16 cellular contexts compared by ENCODE assay signal in the genomic region with DNA sequence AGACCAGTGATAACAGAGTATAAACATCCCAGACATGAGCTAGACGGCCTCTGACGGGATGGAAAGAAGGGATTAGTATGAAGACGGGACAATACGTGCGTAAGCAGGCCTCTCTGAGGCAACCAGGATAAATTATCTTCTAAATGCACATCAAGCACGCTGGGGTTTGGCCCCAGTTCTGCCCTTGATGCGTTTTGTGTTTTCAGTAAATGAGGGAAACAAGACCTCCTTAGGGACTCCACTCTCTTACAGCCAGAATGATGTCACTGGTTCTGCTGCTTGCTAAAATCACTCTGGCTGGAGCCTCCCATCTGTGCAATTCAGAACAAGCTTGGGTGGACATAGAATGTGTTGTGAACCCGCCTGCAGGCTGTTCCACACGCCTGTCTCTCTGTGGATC.
DNase-seq lines count a peak whose midpoint lies in the region; FAIRE-seq and TF ChIP-seq lines count a peak whose summit lies in the region.
"Had no signal": no experiment of that assay in that cellular context is flagged by ENCODE, and none has a peak within 500 bp of the region (broad histone marks: within the 10 kb centered on the region; RNA-seq: fewer than 3 reads in every experiment).

No MANE protein-coding gene starts in this region.

- intact Hi-C loops in colonic mucosa (cut with DNase I) (no loop called here), kidney (cut with DNase I) (no loop called here)

- no peak overlapping the region for H3K4me3 ChIP-seq in colonic mucosa
- no peak overlapping the region for H3K4me3 ChIP-seq in kidney (ENCODE audit: low read length in 2 of 2)
- H3K4me3 ChIP-seq in smooth muscle cell = no peak overlapping the region

- H3K4me2 ChIP-seq in smooth muscle cell = peak overlapping the region; percentile 15

- no peak for TF ChIP-seq CTCF in colonic mucosa (IDR thresholded peaks at IDR 0.05)
- TF ChIP-seq CTCF in kidney (IDR thresholded peaks at IDR 0.05; ENCODE audit: borderline replicate concordance, extremely low read depth, insufficient read depth) = no peak
- TF ChIP-seq CTCF in smooth muscle cell (IDR thresholded peaks at IDR 0.05; ENCODE audit: borderline replicate concordance, insufficient read depth, poor library complexity, severe bottlenecking) = no peak

- H3K36me3 ChIP-seq in colonic mucosa (no peaks in the 10 kb centered on the region), kidney (ENCODE audit: control insufficient read depth in 1 of 2, insufficient read depth in 2 of 2, low read length in 2 of 2) (no peaks in the 10 kb centered on the region), smooth muscle cell (ENCODE audit: low read depth) (no peaks in the 10 kb centered on the region)

- no peaks in the 10 kb centered on the region for H3K9me3 ChIP-seq in colonic mucosa
- H3K9me3 ChIP-seq in kidney (ENCODE audit: control insufficient read depth in 1 of 2, low read length in 2 of 2) = no peaks in the 10 kb centered on the region
- H3K9me3 ChIP-seq in smooth muscle cell (replicated peaks; ENCODE audit: low read depth) = no peaks in the 10 kb centered on the region

- no peak overlapping the region for H2AFZ ChIP-seq in smooth muscle cell (ENCODE audit: low read depth)

- H3F3A ChIP-seq in smooth muscle cell (ENCODE audit: low read depth) = peaks cover 5% of the 10 kb centered on the region

- FAIRE-seq in kidney (lab: Jason Lieb, UNC) = no peak
- FAIRE-seq: GM18507 had no signal

- no peak overlapping the region for H3K27ac ChIP-seq in colonic mucosa
- H3K27ac ChIP-seq in kidney (ENCODE audit: low read depth in 2 of 2, low read length in 2 of 2) = no peak overlapping the region
- H3K27ac ChIP-seq in smooth muscle cell (ENCODE audit: low read depth) = peak overlapping the region; percentile 42

- H3K27me3 ChIP-seq in colonic mucosa (no peaks in the 10 kb centered on the region), smooth muscle cell (ENCODE audit: low read depth) (no peaks in the 10 kb centered on the region)

- WGBS in smooth muscle cell (ENCODE audit: low lambda C conversion rate) = 22% methylated on average over 9 of the region's 9 CpGs

- H3K9ac ChIP-seq in colonic mucosa (ENCODE audit: low read depth in 2 of 2, low read length in 2 of 2) = no peak overlapping the region
- no peak overlapping the region for H3K9ac ChIP-seq in kidney (ENCODE audit: low read length in 2 of 2)
- H3K9ac ChIP-seq in smooth muscle cell (ENCODE audit: low read depth) = no peak overlapping the region

- no peaks in the 10 kb centered on the region for H4K20me1 ChIP-seq in smooth muscle cell (ENCODE audit: low read depth)

- no peaks in the 10 kb centered on the region for H3K4me1 ChIP-seq in colonic mucosa
- H3K4me1 ChIP-seq in kidney (ENCODE audit: control insufficient read depth in 1 of 2, insufficient read depth in 1 of 2, low read depth in 1 of 2, low read length in 2 of 2) = peaks cover 0 to 2% of the 10 kb centered on the region in 2 donors
- no peaks in the 10 kb centered on the region for H3K4me1 ChIP-seq in smooth muscle cell (ENCODE audit: low read depth)

- H3K79me2 ChIP-seq in smooth muscle cell (ENCODE audit: low read depth) = no peaks in the 10 kb centered on the region

- DNase-seq in NCI-H1694 treated with DMSO at 0.1 percent for 48 hours (lab: John Stamatoyannopoulos, UW) (peak; percentile 55), colonic mucosa (peak; percentile 29), kidney (peak; percentile 69), smooth muscle cell (lab: John Stamatoyannopoulos, UW; ENCODE audit: unreplicated experiment) (no peak), DMS79 treated with DMSO at 0.1 percent for 48 hours (lab: John Stamatoyannopoulos, UW) (no peak), DMS153 (lab: John Stamatoyannopoulos, UW) (no peak), NCI-H345 (lab: John Stamatoyannopoulos, UW) (no peak)
- DNase-seq in activated naive CD4-positive, alpha-beta T cell treated with anti-CD3 and anti-CD28 coated beads, Interleukin-2, amount 50 U/mL, for 16 hours = no peak
- DNase-seq: activated B cell treated with CpG ODN at 0.5 μM for 24 hours; activated T-cell treated with anti-CD3 and anti-CD28 coated beads for 4 hours; GDM1; NCI-H1092; posterior cingulate gyrus; stimulated activated CD4-positive, alpha-beta T cell treated with anti-CD3 and anti-CD28 coated beads, Interleukin-4, amount 100 ng/mL, for 4 hours; stimulated activated naive CD4-positive, alpha-beta T cell treated with Interleukin-2 at 50 U/mL for 16 hours had no signal

Comparison
In these comparisons a context has a peak if more than half of its experiments do, and no peak if none do; other contexts are left out.
1. DNase-seq: peak in NCI-H1694 treated with DMSO at 0.1 percent for 48 hours (single experiment), colonic mucosa (single experiment) and kidney (single experiment); none in smooth muscle cell (single experiment), DMS79 treated with DMSO at 0.1 percent for 48 hours (single experiment), DMS153 (single experiment), activated naive CD4-positive, alpha-beta T cell treated with anti-CD3 and anti-CD28 coated beads, Interleukin-2, amount 50 U/mL, for 16 hours (single experiment) and NCI-H345 (single experiment).